ENCODE assay signal across 23 cellular contexts in genomic region chr11:11057472-11057854, GRCh38.
"Had no signal": no experiment of that assay in that cellular context is flagged by ENCODE, and none has a peak within 500 bp of the region (broad histone marks: within the 10 kb centered on the region; RNA-seq: fewer than 3 reads in every experiment).

No MANE protein-coding gene starts in this region.

- H3K4me3 ChIP-seq: adrenal gland, hepatocyte, mucosa of descending colon, right atrium auricular region, tibial artery had no signal

- H3K9me3 ChIP-seq: adrenal gland had no signal

- H3K4me1 ChIP-seq: adrenal gland, right atrium auricular region, tibial artery had no signal

- H3K27ac Mint-ChIP-seq: activated naive CD8-positive, alpha-beta T cell; activated T-helper 2 cell treated with anti-CD3 and anti-CD28 coated beads, Interferon-gamma antibody, Interleukin-2, Interleukin-4, amounts not matched to agents 10 μg/mL and 5 μg/mL and 100 μg/mL, durations not matched to agents 14 hours and 24 hours and 36 hours; naive B cell; WTC11 had no signal

- H3K27me3 ChIP-seq: adrenal gland, hepatocyte, right atrium auricular region, tibial artery had no signal

- H3K79me2 ChIP-seq: hepatocyte had no signal

- H3K27ac ChIP-seq: adrenal gland, right atrium auricular region, tibial artery had no signal

- H2AFZ ChIP-seq: hepatocyte had no signal

- FAIRE-seq: urothelium cell line had no signal

- H3K36me3 ChIP-seq: adrenal gland, right atrium auricular region, tibial artery had no signal

- ATAC-seq: activated T-cell treated with anti-CD3 and anti-CD28 coated beads, Interleukin-2, amount 50 U/mL, for 4 hours; mucosa of descending colon; stimulated activated naive CD8-positive, alpha-beta T cell treated with anti-CD3 and anti-CD28 coated beads, Interleukin-15, Interleukin-2, amounts not matched to agents 100 U/mL and 50 U/mL, for 24 hours; WTC11 had no signal

- H3K4me3 Mint-ChIP-seq: activated naive CD8-positive, alpha-beta T cell; activated T-cell treated with anti-CD3 and anti-CD28 coated beads, Interleukin-2, amount 50 U/mL, for 4 hours; naive B cell; neural crest cell; WTC11 had no signal

- DNase-seq: activated CD4-positive, alpha-beta T cell treated with anti-CD3 and anti-CD28 coated beads, Interleukin-2, amount 50 U/mL, for 48 hours; activated CD8-positive, alpha-beta memory T cell treated with anti-CD3 and anti-CD28 coated beads, Interleukin-2, amount 50 U/mL, for 48 hours; activated naive CD4-positive, alpha-beta T cell; activated T-cell treated with anti-CD3 and anti-CD28 coated beads, Interleukin-2, amount 50 U/mL, for 4 hours; adrenal gland; foreskin melanocyte; glutamatergic neuron; left cardiac atrium; mesendoderm; mucosa of descending colon; naive B cell; stimulated activated CD4-positive, alpha-beta T cell treated with anti-CD3 and anti-CD28 coated beads, Interleukin-12 subunit alpha, Interleukin-12 subunit beta, amount 100 ng/mL, for 4 hours; stimulated activated CD4-positive, alpha-beta T cell treated with anti-CD3 and anti-CD28 coated beads, Interleukin-4, amount 100 ng/mL, for 4 hours; stimulated activated naive CD8-positive, alpha-beta T cell treated with anti-CD3 and anti-CD28 coated beads, Interleukin-15, Interleukin-2, amounts not matched to agents 100 U/mL and 50 U/mL, for 24 hours; T-helper 9 cell; tibial artery had no signal

- H3K4me2 ChIP-seq: hepatocyte had no signal

- H3K4me1 Mint-ChIP-seq: naive B cell, neural crest cell, WTC11 had no signal
